ENCODE assay signal across 11 cellular contexts in genomic region chr3:5162102-5162501, GRCh38. TPM values are rescaled to one million over a fixed set of nuclear protein-coding genes. Genes with fewer than 3 reads are reported as not detected.
DNase-seq lines count a peak whose midpoint lies in the region; ATAC-seq and TF ChIP-seq lines count a peak whose summit lies in the region.
"Had no signal": no experiment of that assay in that cellular context is flagged by ENCODE, and none has a peak within 500 bp of the region (broad histone marks: within the 10 kb centered on the region; RNA-seq: fewer than 3 reads in every experiment).

No MANE protein-coding gene starts in this region.

- H4K20me1 ChIP-seq in DOHH2 (ENCODE audit: control insufficient read depth, insufficient read depth, low read depth, low read length): 0 out of 2 replicates have a peak, but pooled peaks cover 4% of the 10 kb centered on the region

- H3K9me3 Mint-ChIP-seq in endodermal cell (no peaks in the 10 kb centered on the region), T-cell (no peaks in the 10 kb centered on the region)

- no peak overlapping the region for H3K9ac ChIP-seq in endodermal cell (ENCODE audit: extremely low read depth, low read length, poor library complexity, severe bottlenecking)

- peaks cover 65% of the 10 kb centered on the region for H3K4me1 ChIP-seq in DOHH2 (ENCODE audit: control insufficient read depth, low read length)
- H3K4me1 ChIP-seq in endodermal cell (ENCODE audit: control insufficient read depth, insufficient read depth, low read length): peaks cover 4% of the 10 kb centered on the region

- H3K27ac Mint-ChIP-seq in endodermal cell (peak overlapping the region; percentile 32), T-cell (peak overlapping the region in 1 of 2 donors; percentile 15)

- peaks cover 97% of the 10 kb centered on the region for H3K79me2 ChIP-seq in DOHH2 (ENCODE audit: control insufficient read depth, low read length)

- H3K27me3 ChIP-seq in DOHH2 (ENCODE audit: control insufficient read depth, low read length) (no peaks in the 10 kb centered on the region), endodermal cell (ENCODE audit: control insufficient read depth, insufficient read depth, low read length, poor library complexity, severe bottlenecking) (no peaks in the 10 kb centered on the region)

- DNase-seq in NCI-H226 (peak; percentile 85), endodermal cell (no peak), non-pigmented ciliary epithelial cell (ENCODE audit: low read depth) (peak; percentile 81), lower leg skin (ENCODE audit: low spot score in 2 of 2) (no peak), DMS153 treated with DMSO at 0.1 percent for 48 hours (lab: John Stamatoyannopoulos, UW; ENCODE audit: unreplicated experiment) (no peak), T-cell (no peak)
- DNase-seq: activated CD8-positive, alpha-beta memory T cell treated with anti-CD3 and anti-CD28 coated beads, Interleukin-2, amount 50 U/mL, for 48 hours; NCI-H1436; stimulated activated CD4-positive, alpha-beta T cell treated with anti-CD3 and anti-CD28 coated beads, Interleukin-2, amount 100 ng/mL, for 24 hours had no signal

- H3K9me3 ChIP-seq in DOHH2 (ENCODE audit: control insufficient read depth, insufficient read depth, low read length): no peaks in the 10 kb centered on the region
- H3K9me3 ChIP-seq in endodermal cell (ENCODE audit: control insufficient read depth, low read length): no peaks in the 10 kb centered on the region

- TF ChIP-seq CTCF in DOHH2 (IDR thresholded peaks at IDR 0.05; ENCODE audit: low read depth, low read length, poor library complexity, severe bottlenecking): no peak
- TF ChIP-seq CTCF in endodermal cell (conservative IDR thresholded peaks at IDR 0.05): no peak
- TF ChIP-seq CTCF in lower leg skin (IDR thresholded peaks at IDR 0.05): no peak

- H3K27me3 Mint-ChIP-seq in endodermal cell (ENCODE audit: insufficient read depth): no peaks in the 10 kb centered on the region
- no peaks in the 10 kb centered on the region for H3K27me3 Mint-ChIP-seq in T-cell

- intact Hi-C loops in lower leg skin (cut with DNase I; ENCODE audit: low total_unique reads): no loop called here

- no peaks in the 10 kb centered on the region for H3K9me2 ChIP-seq in DOHH2 (replicated peaks; ENCODE audit: control insufficient read depth, low read length)

- POLR2A ChIA-PET in T-cell (lab: Charles Lee): interaction anchor here in 1 of 2 donors (0.5 kb wide), 1 partner anchor 35 kb away, joined by 5 read pairs; no protein-coding TSS in a partner anchor

- H3K36me3 Mint-ChIP-seq in endodermal cell (ENCODE audit: low read depth) (no peaks in the 10 kb centered on the region), T-cell (peaks cover 3% of the 10 kb centered on the region)

- no peak overlapping the region for H3K4me3 Mint-ChIP-seq in endodermal cell
- peak overlapping the region in 1 of 3 donors; percentile 3 for H3K4me3 Mint-ChIP-seq in T-cell

- H3K4me2 ChIP-seq in DOHH2 (ENCODE audit: low read length): peak overlapping the region; percentile 58

- CTCF ChIA-PET in T-cell (lab: Charles Lee): interaction anchor here (0.5 to 0.6 kb wide), 3 partner anchors 11 to 47 kb away, joined by 4 to 6 read pairs (median 5); no protein-coding TSS in a partner anchor

- no peak for TF ChIP-seq POLR2A in lower leg skin (IDR thresholded peaks at IDR 0.05)

- H3K27ac ChIP-seq in DOHH2 (ENCODE audit: low read depth, low read length) (no peak overlapping the region), endodermal cell (ENCODE audit: low read depth, low read length) (no peak overlapping the region)

- H3K4me1 Mint-ChIP-seq in endodermal cell (peaks cover 37% of the 10 kb centered on the region), T-cell (peaks cover 75 to 80% (median 78%) of the 10 kb centered on the region in 3 donors)

- ATAC-seq in GM19395 (IDR thresholded peaks at IDR 0.05; ENCODE audit: unreplicated experiment) (no peak), T-cell (replicated peaks in 1 of 4) (no peak)

- peaks cover 6% of the 10 kb centered on the region for H3K36me3 ChIP-seq in DOHH2 (ENCODE audit: control insufficient read depth, low read length)
- H3K36me3 ChIP-seq in endodermal cell (ENCODE audit: control insufficient read depth, insufficient read depth, low read length): no peaks in the 10 kb centered on the region

- no peaks in the 10 kb centered on the region for H3F3A ChIP-seq in DOHH2 (ENCODE audit: control insufficient read depth, insufficient read depth)

- 82 to 94% methylated on average over 1 of the region's 1 CpG for WGBS in endodermal cell (ENCODE audit: insufficient coverage in 1 of 2, insufficient read length in 1 of 2), 2 experiments
- 73 to 83% methylated on average over 1 of the region's 1 CpG for WGBS in lower leg skin, 2 donors

- H3K4me3 ChIP-seq in DOHH2 (ENCODE audit: low read length) (no peak overlapping the region), endodermal cell (ENCODE audit: low read length) (no peak overlapping the region), lower leg skin (ENCODE audit: low read depth, poor library complexity, severe bottlenecking) (no peak overlapping the region)

RNA-seq across cellular contexts. Expression of gene EDEM1, which starts 25.4 kb away (rescaled TPM):
- total RNA-seq in endodermal cell (10 to 100 TPM; 24.5 to 28.1 TPM), lower leg skin (100 to 1,000 TPM in 1 of 4 donors, 10 to 100 TPM in 3; 72.4 to 121 (median 88.9) TPM), T-cell (100 to 1,000 TPM in 4 of 5 donors, 10 to 100 TPM in 1; 92.6 to 138 (median 113) TPM)
- polyA plus RNA-seq in endodermal cell (2013, experiment 1 of 2): 10.5 TPM
- 11.2 TPM for polyA plus RNA-seq in endodermal cell (2013, experiment 2 of 2)

RNA-seq across cellular contexts. Expression of gene ARL8B, which starts 40.0 kb away (rescaled TPM):
- 10 to 100 TPM; 31.2 to 37.3 TPM for total RNA-seq in endodermal cell
- polyA plus RNA-seq in endodermal cell (2013, experiment 1 of 2): 68.3 TPM
- 61.1 TPM for polyA plus RNA-seq in endodermal cell (2013, experiment 2 of 2)
- total RNA-seq in lower leg skin: 10 to 100 TPM; 62.1 to 90.5 (median 81.5) TPM
- 10 to 100 TPM; 40.6 to 52.6 (median 48.3) TPM for total RNA-seq in T-cell

Comparison
In these comparisons a context has a peak if more than half of its experiments do, and no peak if none do; other contexts are left out.
1. DNase-seq: peak in NCI-H226 (single experiment) and non-pigmented ciliary epithelial cell (single experiment); none in endodermal cell (single experiment), lower leg skin (0 of 2), DMS153 treated with DMSO at 0.1 percent for 48 hours (single experiment) and T-cell (0 of 34).